ENCODE assay signal across 8 cellular contexts in the genomic region with DNA sequence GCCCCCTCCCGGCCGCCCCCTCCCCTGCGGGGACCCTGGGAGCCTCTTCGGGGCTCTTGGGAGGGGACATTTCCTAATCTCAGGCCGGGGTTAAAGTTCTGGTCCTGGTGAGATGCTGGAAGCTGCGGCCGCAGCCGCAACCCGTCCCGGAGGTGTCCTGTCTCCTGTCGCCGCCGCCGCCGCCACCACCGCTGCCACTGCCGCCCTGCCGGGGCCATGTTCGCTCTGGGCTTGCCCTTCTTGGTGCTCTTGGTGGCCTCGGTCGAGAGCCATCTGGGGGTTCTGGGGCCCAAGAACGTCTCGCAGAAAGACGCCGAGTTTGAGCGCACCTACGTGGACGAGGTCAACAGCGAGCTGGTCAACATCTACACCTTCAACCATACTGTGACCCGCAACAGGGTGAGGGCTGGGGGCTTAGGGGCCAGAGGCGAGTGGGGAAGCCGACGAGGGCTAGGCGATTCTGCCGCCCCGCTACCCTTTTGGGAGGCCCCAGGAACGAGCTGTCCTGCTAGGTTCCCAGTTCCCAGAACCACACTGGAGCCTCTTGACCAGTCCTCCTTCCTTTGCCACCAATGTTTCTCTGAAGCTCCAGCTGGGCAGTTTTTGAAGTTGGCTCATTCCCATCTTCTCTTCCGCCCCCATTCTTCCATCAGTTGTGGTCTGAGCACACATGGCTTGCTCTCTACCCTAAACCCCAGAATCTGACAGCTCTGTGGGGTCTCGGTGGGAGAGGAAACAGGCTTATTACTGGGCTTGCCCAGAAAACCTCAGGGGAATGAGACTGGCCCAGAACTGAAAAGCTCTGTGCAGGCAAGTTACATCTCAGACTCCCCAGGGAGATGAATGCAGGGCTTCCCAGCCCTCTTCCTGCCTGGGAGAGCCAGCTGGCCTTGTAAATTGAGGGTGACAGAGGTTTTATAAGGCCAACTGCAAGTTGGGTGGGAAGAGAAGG. TPM values are rescaled to one million over a fixed set of nuclear protein-coding genes. Genes with fewer than 3 reads are reported as not detected.
DNase-seq lines count a peak whose midpoint lies in the region; ATAC-seq, FAIRE-seq and TF ChIP-seq lines count a peak whose summit lies in the region.

No MANE protein-coding gene starts in this region.

- no peak for TF ChIP-seq POLR2A in GM12892 (IDR thresholded peaks at IDR 0.05; ENCODE audit: low read depth, low read length)

- DNase-seq in NCI-H82 (lab: John Stamatoyannopoulos, UW) (peak; percentile 64), activated gamma-delta T cell (lab: John Stamatoyannopoulos, UW) (peak; percentile 57), globus pallidus (ENCODE audit: low spot score) (peak; percentile 29), pons (ENCODE audit: low spot score) (peak; percentile 35), GM12892 (ENCODE audit: insufficient read length) (no peak), dedifferentiated amniotic fluid mesenchymal stem cell (ENCODE audit: extremely low spot score) (no peak)

- FAIRE-seq in GM12892 (lab: Jason Lieb, UNC) = no peak

- ATAC-seq in GM18502 (IDR thresholded peaks at IDR 0.05; ENCODE audit: poor library complexity, unreplicated experiment) (peak; percentile 29), HG02678 (IDR thresholded peaks at IDR 0.05; ENCODE audit: unreplicated experiment) (peak; percentile 23)

RNA-seq across cellular contexts. Expression of a gene that starts 0.8 kb away (rescaled TPM):
- polyA plus RNA-seq in GM12892 (2012; ENCODE audit: missing spikeins) = 13.6 TPM

RNA-seq across cellular contexts. Expression of a gene that starts 19.8 kb away (rescaled TPM):
- polyA plus RNA-seq in GM12892 (2012; ENCODE audit: missing spikeins) = 4.5 TPM

RNA-seq across cellular contexts. Expression of a gene that starts 35.2 kb away (rescaled TPM):
- polyA plus RNA-seq in GM12892 (2012; ENCODE audit: missing spikeins) = 22.2 TPM

RNA-seq across cellular contexts. Expression of a gene that starts 52.5 kb away (rescaled TPM):
- 41.6 TPM for polyA plus RNA-seq in GM12892 (2012; ENCODE audit: missing spikeins)

RNA-seq across cellular contexts. Expression of a gene that starts 53.1 kb away (rescaled TPM):
- polyA plus RNA-seq in GM12892 (2012; ENCODE audit: missing spikeins) = 10.9 TPM

Comparison
In these comparisons a context has a peak if more than half of its experiments do, and no peak if none do; other contexts are left out.
1. DNase-seq: peak in NCI-H82 (single experiment), activated gamma-delta T cell (single experiment), globus pallidus (single experiment) and pons (single experiment); none in GM12892 (single experiment) and dedifferentiated amniotic fluid mesenchymal stem cell (single experiment).